ENCODE assay signal across 8 cellular contexts in the genomic region with DNA sequence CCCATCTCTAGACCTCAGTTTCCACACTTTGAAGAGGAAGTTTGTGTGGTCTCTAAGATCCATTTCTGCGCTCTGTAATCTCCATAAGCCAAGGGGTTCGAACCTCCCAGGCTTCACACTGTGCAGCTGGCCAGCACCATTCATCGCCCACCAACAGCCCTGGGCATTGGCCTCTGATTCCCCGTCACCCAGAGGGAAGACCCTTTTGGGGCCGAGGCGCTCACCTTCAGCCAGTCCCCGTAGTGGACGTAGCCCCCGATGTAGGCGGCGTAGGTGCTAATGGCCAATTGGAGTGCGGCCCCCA. TPM values are rescaled to one million over a fixed set of nuclear protein-coding genes. Genes with fewer than 3 reads are reported as not detected.
DNase-seq lines count a peak whose midpoint lies in the region; ATAC-seq and TF ChIP-seq lines count a peak whose summit lies in the region.

No MANE protein-coding gene starts in this region.

- H3K4me1 ChIP-seq in right atrium auricular region (peaks cover 0 to 33% of the 10 kb centered on the region in 2 donors), skeletal muscle tissue (ENCODE audit: control insufficient read depth in 3 of 3, insufficient read depth in 3 of 3, low read length in 3 of 3) (peaks cover 13 to 18% (median 14%) of the 10 kb centered on the region in 3 donors)

- TF ChIP-seq CTCF in WERI-Rb-1 (IDR thresholded peaks at IDR 0.05; ENCODE audit: low read depth, low read length) = no peak
- no peak for TF ChIP-seq CTCF in right atrium auricular region (IDR thresholded peaks at IDR 0.05)

- H3K27me3 ChIP-seq in WERI-Rb-1 (ENCODE audit: insufficient read depth, low read depth, severe bottlenecking) (no peaks in the 10 kb centered on the region), right atrium auricular region (no peaks in the 10 kb centered on the region), skeletal muscle tissue (ENCODE audit: control insufficient read depth in 3 of 3, insufficient read depth in 3 of 3, low read length in 3 of 3) (no peaks in the 10 kb centered on the region)

- DNase-seq in WERI-Rb-1 (no peak), right atrium auricular region (ENCODE audit: low spot score) (no peak), NK-92 (lab: John Stamatoyannopoulos, UW; ENCODE audit: unreplicated experiment) (no peak), DMS 273 (lab: John Stamatoyannopoulos, UW; ENCODE audit: unreplicated experiment) (no peak)
- DNase-seq in stimulated activated CD4-positive, alpha-beta T cell treated with anti-CD3 and anti-CD28 coated beads, Interleukin-12 subunit alpha, Interleukin-12 subunit beta, amount 100 ng/mL, for 4 hours = no peak

- H3K36me3 ChIP-seq in WERI-Rb-1 (peaks cover 22% of the 10 kb centered on the region), right atrium auricular region (no peaks in the 10 kb centered on the region), skeletal muscle tissue (ENCODE audit: control insufficient read depth in 3 of 3, insufficient read depth in 3 of 3, low read length in 3 of 3) (peaks cover 11 to 21% (median 17%) of the 10 kb centered on the region in 3 donors)

- H3K9ac ChIP-seq in skeletal muscle tissue (ENCODE audit: low read depth in 1 of 3, low read length in 3 of 3) = peak overlapping the region; percentile 88 to 99 (median 98)

- H3K4me3 ChIP-seq in WERI-Rb-1 (ENCODE audit: low read depth, low read length) (peak overlapping the region; percentile 100), right atrium auricular region (peak overlapping the region; percentile 76 to 93), skeletal muscle tissue (ENCODE audit: low read length in 3 of 3) (peak overlapping the region; percentile 97 to 99 (median 98))

- H3K27ac ChIP-seq in WERI-Rb-1 (peak overlapping the region; percentile 87), right atrium auricular region (peak overlapping the region; percentile 75 to 84), skeletal muscle tissue (ENCODE audit: low read depth, low read length) (peak overlapping the region; percentile 50)

- no peaks in the 10 kb centered on the region for H3K9me3 ChIP-seq in WERI-Rb-1 (ENCODE audit: severe bottlenecking)
- H3K9me3 ChIP-seq in right atrium auricular region = no peaks in the 10 kb centered on the region
- H3K9me3 ChIP-seq in skeletal muscle tissue (ENCODE audit: control insufficient read depth in 3 of 3, low read length in 3 of 3) = no peaks in the 10 kb centered on the region

- ATAC-seq in GM18511 (IDR thresholded peaks at IDR 0.05; ENCODE audit: unreplicated experiment) = peak; percentile 11
- ATAC-seq in HG02970 (IDR thresholded peaks at IDR 0.05; ENCODE audit: low FRiP score, unreplicated experiment) = no peak

RNA-seq across cellular contexts. Expression of a gene that starts 0.7 kb away (rescaled TPM):
- total RNA-seq in right atrium auricular region = 10 to 100 TPM; 21.0 to 25.0 TPM
- 67.3 TPM for total RNA-seq in skeletal muscle tissue

RNA-seq across cellular contexts. Expression of a gene that starts 9.7 kb away (rescaled TPM):
- total RNA-seq in right atrium auricular region (1 to 10 TPM; 1.7 to 4.5 TPM), skeletal muscle tissue (under 0.01 TPM)

RNA-seq across cellular contexts. Expression of a gene that starts 52.4 kb away (rescaled TPM):
- total RNA-seq in right atrium auricular region (10 to 100 TPM; 36.8 to 41.3 TPM), skeletal muscle tissue (13.6 TPM)

RNA-seq across cellular contexts. Expression of a gene that starts 56.5 kb away (rescaled TPM):
- 10 to 100 TPM; 36.0 to 41.1 TPM for total RNA-seq in right atrium auricular region
- 13.0 TPM for total RNA-seq in skeletal muscle tissue
